8 cellular contexts compared by ENCODE assay signal in the genomic region with DNA sequence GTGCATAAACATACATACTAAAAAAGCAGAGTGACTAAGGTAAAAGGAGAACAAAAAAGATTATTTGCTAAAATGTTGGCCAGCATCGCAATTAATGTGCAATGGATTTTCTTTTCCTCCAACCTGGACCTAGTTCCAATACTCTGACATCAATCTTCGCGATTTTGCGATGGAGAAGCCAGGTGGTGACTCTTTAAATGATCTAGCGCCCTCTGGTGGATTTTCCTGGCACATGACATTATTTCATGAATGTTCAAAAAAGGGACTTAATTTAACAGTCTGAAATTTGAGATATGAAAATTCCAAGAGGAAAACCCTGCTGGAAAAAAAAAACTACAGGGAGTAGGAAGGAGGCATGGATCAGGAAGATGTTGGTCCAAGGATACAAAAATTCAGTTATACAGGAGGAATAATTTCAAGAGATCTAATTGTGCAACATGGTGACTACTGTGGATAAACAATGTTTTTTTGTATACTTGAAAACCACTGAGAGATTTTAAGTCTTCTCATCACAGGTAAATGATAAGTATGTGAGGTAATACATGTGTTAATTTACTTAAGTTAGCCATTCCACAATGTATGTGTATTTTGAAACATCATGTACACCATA. TPM values are rescaled to one million over a fixed set of nuclear protein-coding genes. Genes with fewer than 3 reads are reported as not detected.
DNase-seq lines count a peak whose midpoint lies in the region; ATAC-seq and TF ChIP-seq lines count a peak whose summit lies in the region.

No MANE protein-coding gene starts in this region.

- H3K27me3 ChIP-seq in DND-41 (ENCODE audit: insufficient read depth, low read length, poor library complexity): peaks cover 3% of the 10 kb centered on the region
- no peaks in the 10 kb centered on the region for H3K27me3 ChIP-seq in OCI-LY1 (ENCODE audit: insufficient read depth, low read length)
- H3K27me3 ChIP-seq in psoas muscle (ENCODE audit: insufficient read depth in 3 of 3, low read length in 2 of 3): peaks cover 0 to 4% (median 3%) of the 10 kb centered on the region in 3 donors

- H3K36me3 Mint-ChIP-seq in activated naive CD4-positive, alpha-beta T cell treated with anti-CD3 and anti-CD28 coated beads for 36 hours (ENCODE audit: low read depth): no peaks in the 10 kb centered on the region

- H3K9ac ChIP-seq in DND-41 (ENCODE audit: low read depth, low read length) (no peak overlapping the region), OCI-LY1 (ENCODE audit: low read length) (no peak overlapping the region)

- 0 to 1% (median 1%) methylated on average over 5 of the region's 5 CpGs for WGBS in psoas muscle, 3 donors

- H3K4me1 Mint-ChIP-seq in activated naive CD4-positive, alpha-beta T cell treated with anti-CD3 and anti-CD28 coated beads for 36 hours (ENCODE audit: low read depth): peaks cover 3% of the 10 kb centered on the region

- H3K4me3 Mint-ChIP-seq in activated naive CD4-positive, alpha-beta T cell treated with anti-CD3 and anti-CD28 coated beads for 36 hours: no peak overlapping the region

- ATAC-seq in DND-41 (ENCODE audit: insufficient read depth, low read depth): peak; percentile 58; the same call in 1 of the 3 replicates
- ATAC-seq in psoas muscle: peak in 3 of 4 donors; percentile 32 to 55 (median 43)
- no peak for ATAC-seq in HG03432 (IDR thresholded peaks at IDR 0.05; ENCODE audit: unreplicated experiment)
- ATAC-seq in HG03457 (IDR thresholded peaks at IDR 0.05; ENCODE audit: unreplicated experiment): no peak

- H3K79me2 ChIP-seq in DND-41 (ENCODE audit: insufficient read depth, low read length) (no peaks in the 10 kb centered on the region), OCI-LY1 (ENCODE audit: insufficient read depth, low read length) (no peaks in the 10 kb centered on the region)

- H3K27ac Mint-ChIP-seq in activated naive CD4-positive, alpha-beta T cell treated with anti-CD3 and anti-CD28 coated beads for 36 hours: no peak overlapping the region

- H3K27me3 Mint-ChIP-seq in activated naive CD4-positive, alpha-beta T cell treated with anti-CD3 and anti-CD28 coated beads for 36 hours (ENCODE audit: low read depth): peaks cover 39% of the 10 kb centered on the region

- H3F3A ChIP-seq in OCI-LY1 (ENCODE audit: insufficient read depth, low read length): no peaks in the 10 kb centered on the region

- intact Hi-C loops in activated naive CD4-positive, alpha-beta T cell treated with anti-CD3 and anti-CD28 coated beads for 36 hours (cut with micrococcal nuclease): loop anchor here (1.0 to 5.0 kb wide), 4 partner anchors 70 to 468 kb away; no protein-coding TSS in a partner anchor
- intact Hi-C loops in psoas muscle (cut with DNase I): loop anchor here (1.0 to 10.0 kb wide), 6 partner anchors 147 to 467 kb away; no protein-coding TSS in a partner anchor

- H3K27ac ChIP-seq in DND-41 (ENCODE audit: low read length) (no peak overlapping the region), OCI-LY1 (ENCODE audit: low read depth, low read length, poor library complexity, severe bottlenecking) (no peak overlapping the region), psoas muscle (no peak overlapping the region)

- no peaks in the 10 kb centered on the region for H3K9me3 Mint-ChIP-seq in activated naive CD4-positive, alpha-beta T cell treated with anti-CD3 and anti-CD28 coated beads for 36 hours

- H3K4me1 ChIP-seq in DND-41 (ENCODE audit: insufficient read depth, low read length) (no peaks in the 10 kb centered on the region), OCI-LY1 (ENCODE audit: insufficient read depth, low read length, severe bottlenecking) (no peaks in the 10 kb centered on the region), psoas muscle (peaks cover 2% of the 10 kb centered on the region)

- H3K4me2 ChIP-seq in DND-41 (ENCODE audit: insufficient read depth, low read length) (no peak overlapping the region), OCI-LY1 (ENCODE audit: low read length) (no peak overlapping the region)

- H3K9me2 ChIP-seq in OCI-LY1 (ENCODE audit: low read depth, low read length): no peaks in the 10 kb centered on the region

- no peak overlapping the region for H2AFZ ChIP-seq in DND-41 (ENCODE audit: low read depth, low read length)
- no peak overlapping the region for H2AFZ ChIP-seq in OCI-LY1 (ENCODE audit: low read length)

- no peak overlapping the region for H3K4me3 ChIP-seq in DND-41 (ENCODE audit: low read depth in 1 of 2, low read length in 2 of 2)
- no peak overlapping the region for H3K4me3 ChIP-seq in OCI-LY1 (ENCODE audit: low read depth, low read length, poor library complexity, severe bottlenecking)
- no peak overlapping the region for H3K4me3 ChIP-seq in psoas muscle

- no peaks in the 10 kb centered on the region for H3K36me3 ChIP-seq in DND-41 (ENCODE audit: insufficient read depth, low read length)
- H3K36me3 ChIP-seq in OCI-LY1 (ENCODE audit: insufficient read depth, low read length): no peaks in the 10 kb centered on the region
- H3K36me3 ChIP-seq in psoas muscle (ENCODE audit: insufficient read depth in 1 of 2, low read depth in 1 of 2): no peaks in the 10 kb centered on the region

- TF ChIP-seq CTCF in DND-41 (IDR thresholded peaks at IDR 0.05; ENCODE audit: borderline replicate concordance, extremely low read depth, low read length, poor library complexity, severe bottlenecking) (peak; percentile 88), OCI-LY1 (IDR thresholded peaks at IDR 0.05; ENCODE audit: low read length) (peak; percentile 84), psoas muscle (IDR thresholded peaks at IDR 0.05) (peak; percentile 88)

- H4K20me1 ChIP-seq in DND-41 (ENCODE audit: insufficient read depth, low read length) (peaks cover 3% of the 10 kb centered on the region; the same call in 1 of the 2 replicates), OCI-LY1 (ENCODE audit: insufficient read depth, low read length) (no peaks in the 10 kb centered on the region)

- CTCF ChIA-PET in activated naive CD4-positive, alpha-beta T cell treated with anti-CD3 and anti-CD28 coated beads for 36 hours (lab: Charles Lee): interaction anchor here (0.7 to 6.4 kb wide), 7 partner anchors 31 to 480 kb away, joined by 3 to 137 read pairs (median 3); no protein-coding TSS in a partner anchor

- H3K9me3 ChIP-seq in DND-41 (ENCODE audit: insufficient read depth, low read length, severe bottlenecking) (no peaks in the 10 kb centered on the region), OCI-LY1 (ENCODE audit: low read length) (no peaks in the 10 kb centered on the region), psoas muscle (no peaks in the 10 kb centered on the region)

- peak; percentile 59 for DNase-seq in DND-41
- DNase-seq in HuH-7.5 (ENCODE audit: low spot score): peak; percentile 55
- DNase-seq in activated naive CD4-positive, alpha-beta T cell treated with anti-CD3 and anti-CD28 coated beads for 36 hours: peak; percentile 72
- peak; percentile 57 for DNase-seq in germinal center (ENCODE audit: low spot score)
- DNase-seq in psoas muscle: no peak

RNA-seq across cellular contexts. Expression of gene KCNMA1, which starts 4.3 kb away (rescaled TPM):
- total RNA-seq in activated naive CD4-positive, alpha-beta T cell treated with anti-CD3 and anti-CD28 coated beads for 36 hours: not detected
- 10 to 100 TPM in 3 of 4 donors, 1 to 10 TPM in 1; 7.9 to 53.0 (median 21.3) TPM for total RNA-seq in psoas muscle
- polyA plus RNA-seq in psoas muscle: 10 to 100 TPM; 41.9 to 49.0 (median 47.4) TPM

Comparison
In these comparisons a context has a peak if more than half of its experiments do, and no peak if none do; other contexts are left out.
1. ATAC-seq: peak in DND-41 (single experiment) and psoas muscle (3 of 4); none in HG03432 (single experiment) and HG03457 (single experiment).
2. DNase-seq: peak in DND-41 (single experiment), HuH-7.5 (single experiment), activated naive CD4-positive, alpha-beta T cell treated with anti-CD3 and anti-CD28 coated beads for 36 hours (single experiment) and germinal center (single experiment); none in psoas muscle (0 of 2).
3. RNA of gene KCNMA1, which starts 4.3 kb away (total RNA-seq): 7.9 to 53.0 TPM in psoas muscle; not detected in activated naive CD4-positive, alpha-beta T cell treated with anti-CD3 and anti-CD28 coated beads for 36 hours; every median in the first group is over 4 times any median in the second.
4. Peak in every context shown above with its lines, with median percentiles within 50 percentile points of each other: CTCF ChIP-seq.